In the genomic region with DNA sequence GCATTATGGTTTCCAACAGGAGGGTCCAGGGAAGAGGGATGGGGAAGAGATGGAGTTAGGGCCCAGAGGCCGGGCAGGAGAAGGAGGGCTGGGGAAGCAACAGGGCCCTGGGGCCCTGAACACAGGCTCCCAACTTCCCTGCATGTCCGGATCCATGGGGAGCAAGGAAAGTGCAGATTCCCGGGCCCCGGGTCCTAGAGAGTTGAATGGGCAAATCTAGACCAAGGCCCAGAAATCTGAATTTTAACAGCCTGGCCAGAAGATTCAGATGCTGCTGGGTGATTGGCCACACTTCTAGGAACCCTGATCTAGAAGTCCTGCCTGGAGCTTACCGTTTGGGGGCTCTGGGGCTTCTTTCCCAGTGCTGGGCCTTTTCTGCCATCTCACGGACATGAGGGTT, we compare ENCODE assay signal across 37 cellular contexts. TPM values are rescaled to one million over a fixed set of nuclear protein-coding genes. Genes with fewer than 3 reads are reported as not detected.
"Had no signal": no experiment of that assay in that cellular context is flagged by ENCODE, and none has a peak within 500 bp of the region (broad histone marks: within the 10 kb centered on the region; RNA-seq: fewer than 3 reads in every experiment).

No MANE protein-coding gene starts in this region.

- H3K27ac ChIP-seq: adrenal gland, body of pancreas, epithelial cell of prostate, esophagus squamous epithelium, gastroesophageal sphincter, WERI-Rb-1 had no signal

- H3K27ac Mint-ChIP-seq: activated B cell treated with CpG ODN at 0.5 μM for 24 hours; activated CD4-positive, alpha-beta memory T cell treated with anti-CD3 and anti-CD28 coated beads for 36 hours; activated CD8-positive, alpha-beta memory T cell treated with anti-CD3 and anti-CD28 coated beads, Interleukin-2, amount 10 ng/mL, durations not matched to agents 7 days and 5 days; activated CD8-positive, alpha-beta T cell treated with anti-CD3 and anti-CD28 coated beads, Interleukin-2, amount 10 ng/mL, durations not matched to agents 7 days and 5 days; activated naive CD4-positive, alpha-beta T cell treated with anti-CD3 and anti-CD28 coated beads for 36 hours; activated naive CD4-positive, alpha-beta T cell treated with anti-CD3 and anti-CD28 coated beads, Interleukin-2, amount 50 U/mL, for 24 hours; activated naive CD8-positive, alpha-beta T cell treated with anti-CD3 and anti-CD28 coated beads for 36 hours; activated naive CD8-positive, alpha-beta T cell treated with anti-CD3 and anti-CD28 coated beads, Interleukin-2, amount 50 U/mL, for 24 hours; activated T-helper 1 cell treated with anti-CD3 and anti-CD28 coated beads, Interleukin-12 subunit alpha, Interleukin-12 subunit beta, Interleukin-2, Interleukin-4 antibody, amounts not matched to agents 30 ng/mL and 10 ng/mL and 1 ng/mL, durations not matched to agents 14 hours and 24 hours and 36 hours; activated T-helper 2 cell treated with anti-CD3 and anti-CD28 coated beads, Interferon-gamma antibody, Interleukin-2, Interleukin-4, amounts not matched to agents 10 μg/mL and 5 μg/mL and 100 μg/mL, durations not matched to agents 14 hours and 24 hours and 36 hours; effector memory CD8-positive, alpha-beta T cell; T-helper 17 cell; T-helper 2 cell treated with Interferon-gamma antibody and Interleukin-4, amounts not matched to agents 5 μg/mL and 100 μg/mL, for 36 hours had no signal

- H3K4me3 Mint-ChIP-seq: activated B cell treated with CpG ODN at 0.5 μM for 24 hours; activated CD4-positive, alpha-beta memory T cell treated with anti-CD3 and anti-CD28 coated beads for 36 hours; activated CD8-positive, alpha-beta memory T cell treated with anti-CD3 and anti-CD28 coated beads, Interleukin-2, amount 10 ng/mL, durations not matched to agents 7 days and 5 days; activated CD8-positive, alpha-beta T cell treated with anti-CD3 and anti-CD28 coated beads, Interleukin-2, amount 10 ng/mL, durations not matched to agents 7 days and 5 days; activated naive CD4-positive, alpha-beta T cell treated with anti-CD3 and anti-CD28 coated beads for 36 hours; activated naive CD4-positive, alpha-beta T cell treated with anti-CD3 and anti-CD28 coated beads, Interleukin-2, amount 50 U/mL, for 24 hours; activated naive CD8-positive, alpha-beta T cell treated with anti-CD3 and anti-CD28 coated beads for 36 hours; activated naive CD8-positive, alpha-beta T cell treated with anti-CD3 and anti-CD28 coated beads, Interleukin-2, amount 50 U/mL, for 24 hours; activated T-helper 1 cell treated with anti-CD3 and anti-CD28 coated beads, Interleukin-12 subunit alpha, Interleukin-12 subunit beta, Interleukin-2, Interleukin-4 antibody, amounts not matched to agents 30 ng/mL and 10 ng/mL and 1 ng/mL, durations not matched to agents 14 hours and 24 hours and 36 hours; effector memory CD8-positive, alpha-beta T cell; T-helper 17 cell; T-helper 2 cell treated with Interferon-gamma antibody and Interleukin-4, amounts not matched to agents 5 μg/mL and 100 μg/mL, for 36 hours had no signal

- H3K4me3 ChIP-seq: adrenal gland, body of pancreas, esophagus squamous epithelium, gastroesophageal sphincter had no signal

- H3K9me3 Mint-ChIP-seq: activated B cell treated with CpG ODN at 0.5 μM for 24 hours; activated CD4-positive, alpha-beta memory T cell treated with anti-CD3 and anti-CD28 coated beads for 36 hours; activated naive CD4-positive, alpha-beta T cell treated with anti-CD3 and anti-CD28 coated beads for 36 hours; activated naive CD4-positive, alpha-beta T cell treated with anti-CD3 and anti-CD28 coated beads, Interleukin-2, amount 50 U/mL, for 24 hours; activated naive CD8-positive, alpha-beta T cell treated with anti-CD3 and anti-CD28 coated beads for 36 hours; activated naive CD8-positive, alpha-beta T cell treated with anti-CD3 and anti-CD28 coated beads, Interleukin-2, amount 50 U/mL, for 24 hours; activated T-helper 1 cell treated with anti-CD3 and anti-CD28 coated beads, Interleukin-12 subunit alpha, Interleukin-12 subunit beta, Interleukin-2, Interleukin-4 antibody, amounts not matched to agents 30 ng/mL and 10 ng/mL and 1 ng/mL, durations not matched to agents 14 hours and 24 hours and 36 hours; activated T-helper 2 cell treated with anti-CD3 and anti-CD28 coated beads, Interferon-gamma antibody, Interleukin-2, Interleukin-4, amounts not matched to agents 10 μg/mL and 5 μg/mL and 100 μg/mL, durations not matched to agents 14 hours and 24 hours and 36 hours; effector memory CD8-positive, alpha-beta T cell; T-helper 2 cell treated with Interferon-gamma antibody and Interleukin-4, amounts not matched to agents 5 μg/mL and 100 μg/mL, for 36 hours had no signal

- FAIRE-seq: colon, endothelial cell of umbilical vein had no signal

- H3K27me3 ChIP-seq: adrenal gland, body of pancreas had no signal

- H3K9me3 ChIP-seq: adrenal gland, body of pancreas, esophagus squamous epithelium, gastroesophageal sphincter had no signal

- DNase-seq: activated B cell treated with CpG ODN at 0.5 μM for 24 hours; activated CD4-positive, alpha-beta memory T cell treated with anti-CD3 and anti-CD28 coated beads for 36 hours; activated CD4-positive, alpha-beta T cell treated with anti-CD3 and anti-CD28 coated beads for 48 hours; activated CD4-positive, alpha-beta T cell treated with anti-CD3 and anti-CD28 coated beads, Interleukin-2, amount 50 U/mL, for 1 hour; activated CD8-positive, alpha-beta memory T cell treated with anti-CD3 and anti-CD28 coated beads, Interleukin-2, amount 10 ng/mL, durations not matched to agents 7 days and 5 days; activated CD8-positive, alpha-beta memory T cell treated with anti-CD3 and anti-CD28 coated beads, Interleukin-2, amount 50 U/mL, for 4 hours; activated CD8-positive, alpha-beta T cell treated with anti-CD3 and anti-CD28 coated beads, Interleukin-2, amount 10 ng/mL, durations not matched to agents 7 days and 5 days; activated effector memory CD4-positive, alpha-beta T cell treated with anti-CD3 and anti-CD28 coated beads, Interleukin-2, amount 50 U/mL, for 16 hours; activated naive CD4-positive, alpha-beta T cell treated with anti-CD3 and anti-CD28 coated beads for 36 hours; activated naive CD8-positive, alpha-beta T cell treated with anti-CD3 and anti-CD28 coated beads for 36 hours; activated naive CD8-positive, alpha-beta T cell treated with anti-CD3 and anti-CD28 coated beads, Interleukin-2, amount 50 U/mL, for 24 hours; activated T-cell treated with anti-CD3 and anti-CD28 coated beads, Interleukin-2, amount 50 U/mL, for 1 hour; activated T-cell treated with anti-CD3 and anti-CD28 coated beads, Interleukin-2, amount 50 U/mL, for 48 hours; adrenal gland; amygdala; aorta; body of pancreas; caudate nucleus; cortex of kidney; dermis blood vessel endothelial cell; effector CD4-positive, alpha-beta T cell; effector memory CD8-positive, alpha-beta T cell; esophagus squamous epithelium; foreskin melanocyte; T-helper 1 cell; T-helper 17 cell; T1000; WERI-Rb-1 had no signal

- H3K27me3 Mint-ChIP-seq: activated CD4-positive, alpha-beta memory T cell treated with anti-CD3 and anti-CD28 coated beads for 36 hours; activated CD8-positive, alpha-beta memory T cell treated with anti-CD3 and anti-CD28 coated beads, Interleukin-2, amount 10 ng/mL, durations not matched to agents 7 days and 5 days; activated naive CD4-positive, alpha-beta T cell treated with anti-CD3 and anti-CD28 coated beads, Interleukin-2, amount 50 U/mL, for 24 hours; activated naive CD8-positive, alpha-beta T cell treated with anti-CD3 and anti-CD28 coated beads for 36 hours; activated naive CD8-positive, alpha-beta T cell treated with anti-CD3 and anti-CD28 coated beads, Interleukin-2, amount 50 U/mL, for 24 hours had no signal

- H3K36me3 Mint-ChIP-seq: activated CD4-positive, alpha-beta memory T cell treated with anti-CD3 and anti-CD28 coated beads for 36 hours; activated CD8-positive, alpha-beta memory T cell treated with anti-CD3 and anti-CD28 coated beads, Interleukin-2, amount 10 ng/mL, durations not matched to agents 7 days and 5 days; activated naive CD4-positive, alpha-beta T cell treated with anti-CD3 and anti-CD28 coated beads, Interleukin-2, amount 50 U/mL, for 24 hours; activated naive CD8-positive, alpha-beta T cell treated with anti-CD3 and anti-CD28 coated beads for 36 hours had no signal

- H3K4me1 Mint-ChIP-seq: activated B cell treated with CpG ODN at 0.5 μM for 24 hours; activated CD8-positive, alpha-beta memory T cell treated with anti-CD3 and anti-CD28 coated beads, Interleukin-2, amount 10 ng/mL, durations not matched to agents 7 days and 5 days; activated naive CD4-positive, alpha-beta T cell treated with anti-CD3 and anti-CD28 coated beads, Interleukin-2, amount 50 U/mL, for 24 hours; activated naive CD8-positive, alpha-beta T cell treated with anti-CD3 and anti-CD28 coated beads for 36 hours; activated naive CD8-positive, alpha-beta T cell treated with anti-CD3 and anti-CD28 coated beads, Interleukin-2, amount 50 U/mL, for 24 hours; T-helper 17 cell had no signal

- H3K4me1 ChIP-seq: adrenal gland, body of pancreas, esophagus squamous epithelium, gastroesophageal sphincter had no signal

- H3K36me3 ChIP-seq: adrenal gland, esophagus squamous epithelium, gastroesophageal sphincter had no signal

- ATAC-seq: activated CD4-positive, CD25-positive, alpha-beta regulatory T cell treated with anti-CD3 and anti-CD28 coated beads, Interleukin-2, amount 50 U/mL, for 24 hours; activated CD8-positive, alpha-beta memory T cell treated with anti-CD3 and anti-CD28 coated beads, Interleukin-2, amount 10 ng/mL, durations not matched to agents 7 days and 5 days; activated CD8-positive, alpha-beta T cell treated with anti-CD3 and anti-CD28 coated beads, Interleukin-2, amount 10 ng/mL, durations not matched to agents 7 days and 5 days; activated naive CD8-positive, alpha-beta T cell treated with anti-CD3 and anti-CD28 coated beads, Interleukin-2, amount 50 U/mL, for 24 hours; body of pancreas; effector memory CD8-positive, alpha-beta T cell; gastroesophageal sphincter; T-helper 17 cell had no signal

RNA-seq across cellular contexts. Expression of a gene that starts 13.2 kb away (rescaled TPM):
- polyA plus RNA-seq: aorta had no signal
